15 cellular contexts compared by ENCODE assay signal in genomic region chr4:16168144-16168543, GRCh38. TPM values are rescaled to one million over a fixed set of nuclear protein-coding genes. Genes with fewer than 3 reads are reported as not detected.
DNase-seq lines count a peak whose midpoint lies in the region; ATAC-seq and TF ChIP-seq lines count a peak whose summit lies in the region.
"Had no signal": no experiment of that assay in that cellular context is flagged by ENCODE, and none has a peak within 500 bp of the region (broad histone marks: within the 10 kb centered on the region; RNA-seq: fewer than 3 reads in every experiment).

No MANE protein-coding gene starts in this region.

- intact Hi-C loops in activated CD4-positive, alpha-beta T cell treated with anti-CD3 and anti-CD28 coated beads, Interleukin-2, amount 10 ng/mL, durations not matched to agents 24 days and 14 days (cut with micrococcal nuclease), result no loop called here
- intact Hi-C loops in dendritic cell treated with granulocyte-macrophage colony-stimulating factor and Interleukin-4, amounts not matched to agents 40 ng/mL and 50 ng/mL, for 4 days (cut with micrococcal nuclease), result no loop called here
- intact Hi-C loops in Calu3 (cut with micrococcal nuclease; ENCODE audit: unreplicated experiment), result no loop called here

- TF ChIP-seq CTCF in neural crest cell (conservative IDR thresholded peaks at IDR 0.05) (no peak), Calu3 (IDR thresholded peaks at IDR 0.05; ENCODE audit: unreplicated experiment) (no peak)

- CTCF ChIA-PET in Calu3 (lab: Charles Lee), result no interaction called here

- no peaks in the 10 kb centered on the region for H3K4me1 Mint-ChIP-seq in activated CD4-positive, alpha-beta T cell treated with anti-CD3 and anti-CD28 coated beads, Interleukin-2, amount 10 ng/mL, durations not matched to agents 24 days and 14 days
- peaks cover 6% of the 10 kb centered on the region for H3K4me1 Mint-ChIP-seq in T-helper 17 cell
- no peaks in the 10 kb centered on the region for H3K4me1 Mint-ChIP-seq in dendritic cell treated with granulocyte-macrophage colony-stimulating factor and Interleukin-4, amounts not matched to agents 40 ng/mL and 50 ng/mL, for 4 days (ENCODE audit: low read depth)
- H3K4me1 Mint-ChIP-seq in neural crest cell, result no peaks in the 10 kb centered on the region
- no peaks in the 10 kb centered on the region for H3K4me1 Mint-ChIP-seq in Calu3 (ENCODE audit: low read depth, unreplicated experiment)
- H3K4me1 Mint-ChIP-seq: CD8-positive, alpha-beta memory T cell had no signal

- no peaks in the 10 kb centered on the region for H3K9me3 ChIP-seq in T-helper 17 cell (ENCODE audit: control insufficient read depth, low read length, poor library complexity, severe bottlenecking)
- H3K9me3 ChIP-seq: BLaER1 treated with 17β-estradiol and CSF1 and Interleukin-3, amounts not matched to agents 10 nM and 100 nM; HAP-1 had no signal

- no TSS peak for BruUV-seq in Calu3 (replicated peaks; lab: Mats Ljungman, UMichigan)

- peaks cover 51% of the 10 kb centered on the region for H3K36me3 Mint-ChIP-seq in activated CD4-positive, alpha-beta T cell treated with anti-CD3 and anti-CD28 coated beads, Interleukin-2, amount 10 ng/mL, durations not matched to agents 24 days and 14 days (ENCODE audit: low read depth)
- H3K36me3 Mint-ChIP-seq in T-helper 17 cell (ENCODE audit: low read depth) (peaks cover 28% of the 10 kb centered on the region), neural crest cell (ENCODE audit: low read depth) (peaks cover 30% of the 10 kb centered on the region), Calu3 (ENCODE audit: insufficient read depth, unreplicated experiment) (peaks cover 14% of the 10 kb centered on the region)
- H3K36me3 Mint-ChIP-seq in dendritic cell treated with granulocyte-macrophage colony-stimulating factor and Interleukin-4, amounts not matched to agents 40 ng/mL and 50 ng/mL, for 4 days (ENCODE audit: low read depth), result peaks cover 94% of the 10 kb centered on the region

- H3K27me3 Mint-ChIP-seq in activated CD4-positive, alpha-beta T cell treated with anti-CD3 and anti-CD28 coated beads, Interleukin-2, amount 10 ng/mL, durations not matched to agents 24 days and 14 days, result no peaks in the 10 kb centered on the region
- H3K27me3 Mint-ChIP-seq in T-helper 17 cell, result no peaks in the 10 kb centered on the region
- H3K27me3 Mint-ChIP-seq in dendritic cell treated with granulocyte-macrophage colony-stimulating factor and Interleukin-4, amounts not matched to agents 40 ng/mL and 50 ng/mL, for 4 days, result no peaks in the 10 kb centered on the region
- no peaks in the 10 kb centered on the region for H3K27me3 Mint-ChIP-seq in neural crest cell (ENCODE audit: low read depth)
- no peaks in the 10 kb centered on the region for H3K27me3 Mint-ChIP-seq in Calu3 (ENCODE audit: unreplicated experiment)
- H3K27me3 Mint-ChIP-seq: B cell; CD8-positive, alpha-beta memory T cell had no signal

- no peak overlapping the region for H3K4me3 Mint-ChIP-seq in activated CD4-positive, alpha-beta T cell treated with anti-CD3 and anti-CD28 coated beads, Interleukin-2, amount 10 ng/mL, durations not matched to agents 24 days and 14 days
- no peak overlapping the region for H3K4me3 Mint-ChIP-seq in T-helper 17 cell
- no peak overlapping the region for H3K4me3 Mint-ChIP-seq in dendritic cell treated with granulocyte-macrophage colony-stimulating factor and Interleukin-4, amounts not matched to agents 40 ng/mL and 50 ng/mL, for 4 days
- no peak overlapping the region for H3K4me3 Mint-ChIP-seq in neural crest cell
- H3K4me3 Mint-ChIP-seq in Calu3 (ENCODE audit: low read depth, unreplicated experiment), result no peak overlapping the region
- H3K4me3 Mint-ChIP-seq: B cell; CD8-positive, alpha-beta memory T cell had no signal

- H3K9me3 Mint-ChIP-seq in activated CD4-positive, alpha-beta T cell treated with anti-CD3 and anti-CD28 coated beads, Interleukin-2, amount 10 ng/mL, durations not matched to agents 24 days and 14 days, result no peaks in the 10 kb centered on the region
- no peaks in the 10 kb centered on the region for H3K9me3 Mint-ChIP-seq in dendritic cell treated with granulocyte-macrophage colony-stimulating factor and Interleukin-4, amounts not matched to agents 40 ng/mL and 50 ng/mL, for 4 days
- H3K9me3 Mint-ChIP-seq in neural crest cell (no peaks in the 10 kb centered on the region), Calu3 (ENCODE audit: low read depth, unreplicated experiment) (no peaks in the 10 kb centered on the region)
- H3K9me3 Mint-ChIP-seq: CD8-positive, alpha-beta memory T cell had no signal

- peak; percentile 28 for DNase-seq in activated CD4-positive, alpha-beta T cell treated with anti-CD3 and anti-CD28 coated beads, Interleukin-2, amount 10 ng/mL, durations not matched to agents 24 days and 14 days
- no peak for DNase-seq in activated CD4-positive, alpha-beta T cell treated with anti-CD3 and anti-CD28 coated beads for 48 hours
- no peak for DNase-seq in T-helper 17 cell
- no peak for DNase-seq in neural crest cell (ENCODE audit: low read depth, low spot score)
- no peak for DNase-seq in Calu3
- no peak for DNase-seq in T-helper 2 cell
- DNase-seq in NCI-H2171 (lab: John Stamatoyannopoulos, UW), result no peak
- DNase-seq: 8988T; CD8-positive, alpha-beta memory T cell; COR-L47; GM23248 had no signal

- no peak overlapping the region for H3K27ac Mint-ChIP-seq in activated CD4-positive, alpha-beta T cell treated with anti-CD3 and anti-CD28 coated beads, Interleukin-2, amount 10 ng/mL, durations not matched to agents 24 days and 14 days
- H3K27ac Mint-ChIP-seq in T-helper 17 cell (peak overlapping the region; percentile 79), neural crest cell (ENCODE audit: unreplicated experiment) (peak overlapping the region; percentile 64), Calu3 (ENCODE audit: unreplicated experiment) (no peak overlapping the region)
- H3K27ac Mint-ChIP-seq in dendritic cell treated with granulocyte-macrophage colony-stimulating factor and Interleukin-4, amounts not matched to agents 40 ng/mL and 50 ng/mL, for 4 days, result peak overlapping the region; percentile 30
- H3K27ac Mint-ChIP-seq: B cell had no signal

- ATAC-seq in T-helper 17 cell, result no peak

RNA-seq across cellular contexts. Expression of gene TAPT1, which starts 58.1 kb away (rescaled TPM):
- total RNA-seq in activated CD4-positive, alpha-beta T cell treated with anti-CD3 and anti-CD28 coated beads, Interleukin-2, amount 10 ng/mL, durations not matched to agents 24 days and 14 days, result 27.2 and 29.3 TPM in 2 replicates
- total RNA-seq in T-helper 17 cell (10 to 100 TPM; 71.3 to 83.6 TPM), neural crest cell (18.1 and 23.6 TPM in 2 replicates), Calu3 (2022) (23.7 and 31.5 TPM in 2 replicates)

Comparison
In these comparisons a context has a peak if more than half of its experiments do, and no peak if none do; other contexts are left out.
1. H3K27ac Mint-ChIP-seq: peak in T-helper 17 cell (single experiment), dendritic cell treated with granulocyte-macrophage colony-stimulating factor and Interleukin-4, amounts not matched to agents 40 ng/mL and 50 ng/mL, for 4 days (single experiment) and neural crest cell (single experiment); none in activated CD4-positive, alpha-beta T cell treated with anti-CD3 and anti-CD28 coated beads, Interleukin-2, amount 10 ng/mL, durations not matched to agents 24 days and 14 days (single experiment) and Calu3 (single experiment).